ENCODE assay signal across 16 cellular contexts in the genomic region with DNA sequence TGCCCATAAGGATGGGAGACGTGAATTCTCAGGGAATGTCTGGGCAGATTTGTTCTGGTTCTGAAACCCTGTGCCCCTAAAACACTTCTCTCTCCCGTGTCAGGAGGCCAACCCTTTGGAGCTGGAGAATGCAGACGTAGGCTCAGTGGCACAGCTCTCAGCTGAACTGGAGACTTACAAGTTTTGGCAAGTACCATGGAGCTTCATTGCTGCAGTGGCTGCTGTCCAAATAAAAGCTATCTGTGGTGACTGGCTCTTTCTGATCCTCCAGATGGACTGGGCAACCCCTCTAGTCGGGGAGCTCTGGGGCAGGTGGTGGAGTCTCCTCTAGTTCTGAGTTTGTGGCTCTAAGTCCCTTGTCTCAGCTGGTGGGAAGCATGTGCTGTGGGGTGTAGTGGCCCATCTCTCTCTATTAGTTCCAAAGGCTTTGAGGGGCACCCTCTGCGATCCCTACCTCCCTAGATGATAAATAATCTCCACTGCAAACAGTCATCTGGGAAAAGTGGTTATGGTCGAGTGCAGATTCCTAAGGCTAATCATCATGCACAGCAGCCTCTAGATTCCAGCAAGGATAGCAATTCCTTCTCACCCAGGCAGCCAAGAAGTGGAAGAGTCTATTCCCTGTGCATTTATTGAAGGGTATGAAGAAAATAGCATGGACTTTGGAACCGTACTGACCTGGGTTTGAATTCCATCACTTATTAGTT.
DNase-seq lines count a peak whose midpoint lies in the region; ATAC-seq and TF ChIP-seq lines count a peak whose summit lies in the region.
"Had no signal": no experiment of that assay in that cellular context is flagged by ENCODE, and none has a peak within 500 bp of the region (broad histone marks: within the 10 kb centered on the region; RNA-seq: fewer than 3 reads in every experiment).

No MANE protein-coding gene starts in this region.

- TF ChIP-seq CTCF in MCF 10A (IDR thresholded peaks at IDR 0.05; ENCODE audit: unreplicated experiment) (no peak), breast epithelium (IDR thresholded peaks at IDR 0.05) (no peak), SK-N-SH (IDR thresholded peaks at IDR 0.05) (no peak), fibroblast of mammary gland (conservative IDR thresholded peaks at IDR 0.05; ENCODE audit: control insufficient read depth, insufficient read depth, low read depth, low read length) (no peak), smooth muscle cell (IDR thresholded peaks at IDR 0.05; ENCODE audit: borderline replicate concordance, insufficient read depth, poor library complexity, severe bottlenecking) (no peak)

- H3K27me3 Mint-ChIP-seq in MCF 10A (ENCODE audit: insufficient read depth, unreplicated experiment): no peaks in the 10 kb centered on the region
- H3K27me3 Mint-ChIP-seq: CD4-positive, alpha-beta T cell had no signal

- no TSS peak for BruUV-seq in MCF 10A (replicated peaks; lab: Mats Ljungman, UMichigan)

- H3F3A ChIP-seq in SK-N-SH (replicated peaks; ENCODE audit: insufficient read depth) (no peaks in the 10 kb centered on the region), smooth muscle cell (ENCODE audit: low read depth) (no peaks in the 10 kb centered on the region)

- H3K4me2 ChIP-seq in SK-N-SH (no peak overlapping the region), smooth muscle cell (no peak overlapping the region)

- POLR2A ChIA-PET in MCF 10A (lab: Yijun Ruan, JAX) (interaction anchor here (0.7 kb wide), 1 partner anchor 30 kb away, joined by 3 read pairs; no protein-coding TSS in a partner anchor), SK-N-SH (lab: Yijun Ruan, JAX) (no interaction called here)

- TF ChIP-seq POLR2A in breast epithelium (IDR thresholded peaks at IDR 0.05): no peak

- H3K4me3 Mint-ChIP-seq in MCF 10A (ENCODE audit: unreplicated experiment): no peak overlapping the region
- H3K4me3 Mint-ChIP-seq: CD4-positive, alpha-beta T cell; T-helper 2 cell treated with Interferon-gamma antibody and Interleukin-4, amounts not matched to agents 5 μg/mL and 100 μg/mL, for 36 hours had no signal

- H3K36me3 ChIP-seq in breast epithelium (no peaks in the 10 kb centered on the region), SK-N-SH (replicated peaks in 1 of 2; ENCODE audit: control insufficient read depth in 1 of 2, insufficient read depth in 2 of 2, low read length in 1 of 2) (no peaks in the 10 kb centered on the region), smooth muscle cell (ENCODE audit: low read depth) (no peaks in the 10 kb centered on the region)
- H3K36me3 ChIP-seq: left lung, prostate gland had no signal

- no peak overlapping the region for H2AFZ ChIP-seq in SK-N-SH (ENCODE audit: low read depth)
- no peak overlapping the region for H2AFZ ChIP-seq in smooth muscle cell (ENCODE audit: low read depth)

- intact Hi-C loops in MCF 10A (cut with micrococcal nuclease): no loop called here
- intact Hi-C loops in breast epithelium (cut with DNase I; ENCODE audit: low total_unique reads): no loop called here

- TF ChIP-seq EP300 in SK-N-SH (IDR thresholded peaks at IDR 0.05; ENCODE audit: borderline replicate concordance in 1 of 2, low read depth in 1 of 2, low read length in 1 of 2): no peak

- H3K9me3 ChIP-seq in breast epithelium (peaks cover 0 to 5% of the 10 kb centered on the region in 2 donors), SK-N-SH (no peaks in the 10 kb centered on the region), smooth muscle cell (replicated peaks; ENCODE audit: low read depth) (no peaks in the 10 kb centered on the region)
- H3K9me3 ChIP-seq: prostate gland had no signal

- H3K9me3 Mint-ChIP-seq in MCF 10A (ENCODE audit: unreplicated experiment): no peaks in the 10 kb centered on the region
- H3K9me3 Mint-ChIP-seq: CD4-positive, alpha-beta T cell; T-helper 2 cell treated with Interferon-gamma antibody and Interleukin-4, amounts not matched to agents 5 μg/mL and 100 μg/mL, for 36 hours had no signal

- no peak for TF ChIP-seq RAD21 in SK-N-SH (IDR thresholded peaks at IDR 0.05; ENCODE audit: low read length)

- H3K27ac ChIP-seq in breast epithelium (no peak overlapping the region), SK-N-SH (ENCODE audit: low read depth in 2 of 2, low read length in 1 of 2) (0 out of 4 replicates have a peak overlapping the region, but pooled peaks of 1 of the 2 experiments have one; percentile 18), smooth muscle cell (ENCODE audit: low read depth) (peak overlapping the region; percentile 6)
- H3K27ac ChIP-seq: left lung, prostate gland had no signal

- H3K36me3 Mint-ChIP-seq in MCF 10A (ENCODE audit: insufficient read depth, unreplicated experiment): no peaks in the 10 kb centered on the region
- H3K36me3 Mint-ChIP-seq: activated naive CD4-positive, alpha-beta T cell treated with anti-CD3 and anti-CD28 coated beads, Interleukin-2, amount 50 U/mL, for 72 hours had no signal

- 17% methylated on average over 7 of the region's 7 CpGs for WGBS in SK-N-SH (ENCODE audit: low lambda C conversion rate)
- 54% methylated on average over 7 of the region's 7 CpGs for WGBS in smooth muscle cell (ENCODE audit: low lambda C conversion rate)

- H3K4me1 ChIP-seq in breast epithelium: no peaks in the 10 kb centered on the region
- no peaks in the 10 kb centered on the region for H3K4me1 ChIP-seq in SK-N-SH (ENCODE audit: control insufficient read depth in 1 of 2, insufficient read depth in 2 of 2, low read depth in 1 of 2, low read length in 1 of 2)
- no peaks in the 10 kb centered on the region for H3K4me1 ChIP-seq in smooth muscle cell (ENCODE audit: low read depth)
- H3K4me1 ChIP-seq: left lung, prostate gland had no signal

- no peak overlapping the region for H3K27ac Mint-ChIP-seq in MCF 10A (ENCODE audit: low read depth, unreplicated experiment)
- H3K27ac Mint-ChIP-seq: activated naive CD4-positive, alpha-beta T cell treated with anti-CD3 and anti-CD28 coated beads, Interleukin-2, amount 50 U/mL, for 72 hours; CD4-positive, alpha-beta T cell; T-helper 2 cell treated with Interferon-gamma antibody and Interleukin-4, amounts not matched to agents 5 μg/mL and 100 μg/mL, for 36 hours had no signal

- H3K9ac ChIP-seq in SK-N-SH (no peak overlapping the region), smooth muscle cell (ENCODE audit: low read depth) (no peak overlapping the region)

- DNase-seq in MCF 10A (ENCODE audit: unreplicated experiment) (peak; percentile 14), breast epithelium (ENCODE audit: low spot score in 2 of 2) (no peak), SK-N-SH (no peak), fibroblast of mammary gland (ENCODE audit: low read depth) (peak; percentile 74), smooth muscle cell (lab: John Stamatoyannopoulos, UW; ENCODE audit: unreplicated experiment) (no peak), foreskin melanocyte (no peak)
- DNase-seq: activated CD4-positive, alpha-beta T cell treated with anti-CD3 and anti-CD28 coated beads for 1 hour; CD4-positive, alpha-beta T cell; left lung; NCI-H2029 treated with DMSO at 0.1 percent for 48 hours; NCI-H82 had no signal

- H3K4me3 ChIP-seq in breast epithelium: no peak overlapping the region
- H3K4me3 ChIP-seq in SK-N-SH (ENCODE audit: low read depth in 2 of 2, low read length in 1 of 2): no peak overlapping the region
- H3K4me3 ChIP-seq in fibroblast of mammary gland (ENCODE audit: control insufficient read depth, low read depth, low read length): no peak overlapping the region
- H3K4me3 ChIP-seq in smooth muscle cell: no peak overlapping the region
- H3K4me3 ChIP-seq: left lung, prostate gland had no signal

- H3K79me2 ChIP-seq in SK-N-SH (ENCODE audit: insufficient read depth) (no peaks in the 10 kb centered on the region), smooth muscle cell (ENCODE audit: low read depth) (no peaks in the 10 kb centered on the region)

- H3K4me1 Mint-ChIP-seq in MCF 10A (ENCODE audit: insufficient read depth, unreplicated experiment): no peaks in the 10 kb centered on the region

- ATAC-seq in HG03378 (IDR thresholded peaks at IDR 0.05; ENCODE audit: unreplicated experiment) (no peak), GM21390 (IDR thresholded peaks at IDR 0.05; ENCODE audit: unreplicated experiment) (no peak)
- ATAC-seq: activated naive CD4-positive, alpha-beta T cell treated with anti-CD3 and anti-CD28 coated beads, Interleukin-2, amount 50 U/mL, for 72 hours; left lung had no signal

- H4K20me1 ChIP-seq in SK-N-SH (ENCODE audit: insufficient read depth) (no peaks in the 10 kb centered on the region), smooth muscle cell (ENCODE audit: low read depth) (no peaks in the 10 kb centered on the region)

- H3K27me3 ChIP-seq in breast epithelium (no peaks in the 10 kb centered on the region), SK-N-SH (ENCODE audit: insufficient read depth) (peaks cover 8% of the 10 kb centered on the region; the same call in 1 of the 2 replicates), smooth muscle cell (ENCODE audit: low read depth) (no peaks in the 10 kb centered on the region)
- H3K27me3 ChIP-seq: left lung had no signal

- no peaks in the 10 kb centered on the region for H3K9me2 ChIP-seq in SK-N-SH

- CTCF ChIA-PET in MCF 10A (lab: Yijun Ruan, JAX) (interaction anchor here (0.6 kb wide), 1 partner anchor 75 kb away, joined by 3 read pairs; no protein-coding TSS in a partner anchor), SK-N-SH (lab: Yijun Ruan, JAX) (no interaction called here)

TF ChIP-seq in SK-N-SH, 30 proteins besides CTCF, POLR2A, EP300 and RAD21 (continues in another document):
- TF ChIP-seq, protein P1, sequence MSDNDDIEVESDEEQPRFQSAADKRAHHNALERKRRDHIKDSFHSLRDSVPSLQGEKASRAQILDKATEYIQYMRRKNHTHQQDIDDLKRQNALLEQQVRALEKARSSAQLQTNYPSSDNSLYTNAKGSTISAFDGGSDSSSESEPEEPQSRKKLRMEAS (IDR thresholded peaks at IDR 0.05; ENCODE audit: low read depth): no peak
- TF ChIP-seq EZH2phosphoT487 (IDR thresholded peaks at IDR 0.05; ENCODE audit: borderline replicate concordance, low read depth): no peak
- no peak for TF ChIP-seq FOXJ3 (CRISPR knock-in tag; IDR thresholded peaks at IDR 0.05)
- TF ChIP-seq CHD2 (IDR thresholded peaks at IDR 0.05; ENCODE audit: low read length, partially characterized antibody): no peak
- no peak for TF ChIP-seq GATA2 (CRISPR knock-in tag; IDR thresholded peaks at IDR 0.05)
- TF ChIP-seq RXRA (IDR thresholded peaks at IDR 0.05; ENCODE audit: borderline replicate concordance, low read depth): no peak
- TF ChIP-seq POLR2AphosphoS5 (IDR thresholded peaks at IDR 0.05; ENCODE audit: low read depth, low read length): no peak
- TF ChIP-seq NFIC (IDR thresholded peaks at IDR 0.05; ENCODE audit: borderline replicate concordance): peak; percentile 53
- TF ChIP-seq SMC3 (IDR thresholded peaks at IDR 0.05; ENCODE audit: low read depth, low read length): no peak
- no peak for TF ChIP-seq YY1 (IDR thresholded peaks at IDR 0.05; ENCODE audit: low read depth)
- no peak for TF ChIP-seq TEAD4 (IDR thresholded peaks at IDR 0.05; ENCODE audit: borderline replicate concordance, insufficient read depth)

Comparison
In these comparisons a context has a peak if more than half of its experiments do, and no peak if none do; other contexts are left out.
1. DNase-seq: peak in MCF 10A (single experiment) and fibroblast of mammary gland (single experiment); none in breast epithelium (0 of 2), SK-N-SH (single experiment), smooth muscle cell (single experiment) and foreskin melanocyte (single experiment).